In genomic region chr19:21835810-21836444, GRCh38 we compare ENCODE assay signal across 1 cellular context.
TF ChIP-seq lines count a peak whose summit lies in the region.

ZNF43 (minus strand) TSS chr19:21836182; CDS start chr19:21836038, 144 bp downstream.

TF ChIP-seq in SK-N-SH, 30 proteins besides CTCF, POLR2A, EP300 and RAD21 (continued from another document):
- TF ChIP-seq REST (IDR thresholded peaks at IDR 0.05; ENCODE audit: low read depth, low read length) (0 out of 2 replicates have a peak, but pooled peaks have one; percentile 14), RFX5 (IDR thresholded peaks at IDR 0.05; ENCODE audit: low read length) (no peak), MAX (IDR thresholded peaks at IDR 0.05; ENCODE audit: low read depth) (0 out of 2 replicates have a peak, but pooled peaks have one; percentile 61), YY1 (IDR thresholded peaks at IDR 0.05; ENCODE audit: low read depth) (peak; percentile 87), PBX3 (IDR thresholded peaks at IDR 0.05) (peak; percentile 77), ZBTB33 (IDR thresholded peaks at IDR 0.05; ENCODE audit: borderline replicate concordance, low read depth) (no peak)
